Comparison of ENCODE assay signal across 8 cellular contexts in genomic region chr9:122051401-122052346, GRCh38. TPM values are rescaled to one million over a fixed set of nuclear protein-coding genes. Genes with fewer than 3 reads are reported as not detected.
DNase-seq lines count a peak whose midpoint lies in the region; ATAC-seq and TF ChIP-seq lines count a peak whose summit lies in the region.

No MANE protein-coding gene starts in this region.

- H3K4me3 Mint-ChIP-seq in activated T-cell treated with anti-CD3 and anti-CD28 coated beads, Interleukin-2, amount 50 U/mL, for 24 hours = no peak overlapping the region
- H3K4me3 Mint-ChIP-seq in Caco-2 (ENCODE audit: unreplicated experiment) = no peak overlapping the region

- CTCF ChIA-PET in Caco-2 (lab: Charles Lee) = no interaction called here

- no peaks in the 10 kb centered on the region for H3K9me3 ChIP-seq in gastrocnemius medialis
- no peaks in the 10 kb centered on the region for H3K9me3 ChIP-seq in Caco-2

- H3K4me3 ChIP-seq in gastrocnemius medialis (no peak overlapping the region), Caco-2 (ENCODE audit: low read depth, low read length) (no peak overlapping the region)

- ATAC-seq in GM18858 (IDR thresholded peaks at IDR 0.05; ENCODE audit: unreplicated experiment) = peak; percentile 66
- ATAC-seq in HG02852 (IDR thresholded peaks at IDR 0.05; ENCODE audit: unreplicated experiment) = peak; percentile 83
- peak in 1 of 2 donors; percentile 20 for ATAC-seq in gastrocnemius medialis

- no peaks in the 10 kb centered on the region for H3K9me3 Mint-ChIP-seq in activated T-cell treated with anti-CD3 and anti-CD28 coated beads, Interleukin-2, amount 50 U/mL, for 24 hours
- no peaks in the 10 kb centered on the region for H3K9me3 Mint-ChIP-seq in Caco-2 (ENCODE audit: unreplicated experiment)

- BruUV-seq in Caco-2 (replicated peaks; lab: Mats Ljungman, UMichigan) = no TSS peak

- no peaks in the 10 kb centered on the region for H3K27me3 Mint-ChIP-seq in activated T-cell treated with anti-CD3 and anti-CD28 coated beads, Interleukin-2, amount 50 U/mL, for 24 hours
- no peaks in the 10 kb centered on the region for H3K27me3 Mint-ChIP-seq in Caco-2 (ENCODE audit: insufficient read depth, unreplicated experiment)

- TF ChIP-seq CTCF in gastrocnemius medialis (IDR thresholded peaks at IDR 0.05 in 4 of 5, conservative IDR thresholded peaks at IDR 0.05 in 1 of 5) (no peak), Caco-2 (IDR thresholded peaks at IDR 0.05; ENCODE audit: insufficient read depth in 1 of 2, low read depth in 1 of 2, low read length in 1 of 2, severe bottlenecking in 1 of 2, unreplicated experiment in 1 of 2) (no peak)

- H3K27me3 ChIP-seq in gastrocnemius medialis (no peaks in the 10 kb centered on the region), Caco-2 (replicated peaks; ENCODE audit: control insufficient read depth, insufficient read depth, low read length) (no peaks in the 10 kb centered on the region)

- TF ChIP-seq POLR2A in gastrocnemius medialis (IDR thresholded peaks at IDR 0.05) = no peak

- POLR2A ChIA-PET in Caco-2 (lab: Charles Lee) = no interaction called here

- in situ Hi-C loops in gastrocnemius medialis (cut with MboI; ENCODE audit: low sequenced_read_pairs in 4 of 4) = no loop called here
- in situ Hi-C loops in G401 (cut with HindIII; ENCODE audit: low sequenced_read_pairs) = no loop called here

- intact Hi-C loops in gastrocnemius medialis (cut with DNase I; ENCODE audit: low total_unique reads) (no loop called here), Caco-2 (cut with micrococcal nuclease; ENCODE audit: unreplicated experiment) (no loop called here)

- H3K27ac ChIP-seq in gastrocnemius medialis = peak overlapping the region; percentile 2 to 64 (median 28)

- H3K27ac Mint-ChIP-seq in activated T-cell treated with anti-CD3 and anti-CD28 coated beads, Interleukin-2, amount 50 U/mL, for 24 hours = peak overlapping the region; percentile 84
- no peak overlapping the region for H3K27ac Mint-ChIP-seq in Caco-2 (ENCODE audit: unreplicated experiment)

- H3K4me1 Mint-ChIP-seq in activated T-cell treated with anti-CD3 and anti-CD28 coated beads, Interleukin-2, amount 50 U/mL, for 24 hours (ENCODE audit: low read depth) = peaks cover 34% of the 10 kb centered on the region
- H3K4me1 Mint-ChIP-seq in Caco-2 (ENCODE audit: low read depth, unreplicated experiment) = no peaks in the 10 kb centered on the region

- H3K4me1 ChIP-seq in gastrocnemius medialis = peaks cover 44 to 48% of the 10 kb centered on the region in 2 donors
- no peaks in the 10 kb centered on the region for H3K4me1 ChIP-seq in Caco-2

- H3K36me3 ChIP-seq in gastrocnemius medialis (no peaks in the 10 kb centered on the region), Caco-2 (ENCODE audit: control insufficient read depth, insufficient read depth, low read length) (no peaks in the 10 kb centered on the region)

- H3K36me3 Mint-ChIP-seq in activated T-cell treated with anti-CD3 and anti-CD28 coated beads, Interleukin-2, amount 50 U/mL, for 24 hours (ENCODE audit: low read depth) = peaks cover 14% of the 10 kb centered on the region
- peaks cover 5% of the 10 kb centered on the region for H3K36me3 Mint-ChIP-seq in Caco-2 (ENCODE audit: insufficient read depth, unreplicated experiment)

- DNase-seq in activated T-cell treated with anti-CD3 and anti-CD28 coated beads, Interleukin-2, amount 50 U/mL, for 24 hours = peak; percentile 53
- no peak for DNase-seq in gastrocnemius medialis
- no peak for DNase-seq in Caco-2
- DNase-seq in middle frontal gyrus (ENCODE audit: extremely low spot score, low spot score) = no peak
- no peak for DNase-seq in G401 (ENCODE audit: low spot score)
- no peak for DNase-seq in NCI-H146 treated with DMSO at 0.1 percent for 48 hours (lab: John Stamatoyannopoulos, UW; ENCODE audit: unreplicated experiment)

RNA-seq across cellular contexts. Expression of gene TTLL11, which starts 41.4 kb away (rescaled TPM):
- 10 to 100 TPM; 12.3 to 20.5 (median 15.3) TPM for total RNA-seq in gastrocnemius medialis
- 4.4 and 4.7 TPM in 2 replicates for total RNA-seq in Caco-2 (2022)
- 3.0 and 7.0 TPM in 2 replicates for total RNA-seq in G401 (2014; rRNA removed; shearing (Covaris generic))
